In genomic region chr17:8889458-8890210, GRCh38 we compare ENCODE assay signal across 21 cellular contexts. TPM values are rescaled to one million over a fixed set of nuclear protein-coding genes. Genes with fewer than 3 reads are reported as not detected.
DNase-seq lines count a peak whose midpoint lies in the region; ATAC-seq and TF ChIP-seq lines count a peak whose summit lies in the region.
"Had no signal": no experiment of that assay in that cellular context is flagged by ENCODE, and none has a peak within 500 bp of the region (broad histone marks: within the 10 kb centered on the region; RNA-seq: fewer than 3 reads in every experiment).

No MANE protein-coding gene starts in this region.

- peaks cover 2% of the 10 kb centered on the region for H3K79me1 ChIP-seq in neuronal stem cell (ENCODE audit: low read depth, low read length)

- H3K9me3 Mint-ChIP-seq in T-cell: no peaks in the 10 kb centered on the region
- H3K9me3 Mint-ChIP-seq in glutamatergic neuron (ENCODE audit: unreplicated experiment): no peaks in the 10 kb centered on the region
- peaks cover 3% of the 10 kb centered on the region for H3K9me3 Mint-ChIP-seq in activated naive CD4-positive, alpha-beta T cell treated with anti-CD3 and anti-CD28 coated beads, Interleukin-2, amount 10 ng/mL, durations not matched to agents 7 days and 5 days
- H3K9me3 Mint-ChIP-seq: CD4-positive, alpha-beta T cell had no signal

- H2AK5ac ChIP-seq in neuronal stem cell (ENCODE audit: low read depth, low read length): peak overlapping the region; percentile 81

- H3K23ac ChIP-seq in neuronal stem cell (ENCODE audit: low read depth, low read length, poor library complexity): no peak overlapping the region

- H3K27ac ChIP-seq in neuronal stem cell (replicated peaks; ENCODE audit: low read length): no peak overlapping the region
- H3K27ac ChIP-seq: Peyer's patch had no signal

- H3K27me3 ChIP-seq in H7 (ENCODE audit: control insufficient read depth, insufficient read depth, low read length): no peaks in the 10 kb centered on the region; the same call in 1 of the 2 replicates
- H3K27me3 ChIP-seq in neuronal stem cell (ENCODE audit: control insufficient read depth in 3 of 3, insufficient read depth in 3 of 3, low read depth in 1 of 3, low read length in 3 of 3): peaks cover 0 to 7% (median 3%) of the 10 kb centered on the region in 3 experiments
- H3K27me3 ChIP-seq: Peyer's patch had no signal

- H3K4me3 ChIP-seq in H7 (ENCODE audit: insufficient read depth, low read depth, low read length) (no peak overlapping the region), neuronal stem cell (ENCODE audit: low read length in 2 of 2) (no peak overlapping the region)
- H3K4me3 ChIP-seq: Peyer's patch had no signal

- H3K36me3 Mint-ChIP-seq in T-cell (peaks cover 43% of the 10 kb centered on the region), glutamatergic neuron (ENCODE audit: unreplicated experiment) (no peaks in the 10 kb centered on the region)
- peaks cover 50% of the 10 kb centered on the region for H3K36me3 Mint-ChIP-seq in activated naive CD4-positive, alpha-beta T cell treated with anti-CD3 and anti-CD28 coated beads, Interleukin-2, amount 10 ng/mL, durations not matched to agents 7 days and 5 days

- peak overlapping the region; percentile 23 to 31 for H3K27ac Mint-ChIP-seq in T-cell
- no peak overlapping the region for H3K27ac Mint-ChIP-seq in glutamatergic neuron (ENCODE audit: unreplicated experiment)
- H3K27ac Mint-ChIP-seq in activated naive CD4-positive, alpha-beta T cell treated with anti-CD3 and anti-CD28 coated beads, Interleukin-2, amount 10 ng/mL, durations not matched to agents 7 days and 5 days: no peak overlapping the region
- H3K27ac Mint-ChIP-seq: CD4-positive, alpha-beta T cell had no signal

- H2AFZ ChIP-seq in neuronal stem cell (ENCODE audit: low read length): no peak overlapping the region

- no peak overlapping the region for H2BK12ac ChIP-seq in neuronal stem cell (ENCODE audit: low read length)

- H3K4me1 ChIP-seq in neuronal stem cell (ENCODE audit: control insufficient read depth in 2 of 2, insufficient read depth in 1 of 2, low read depth in 1 of 2, low read length in 2 of 2): peaks cover 1 to 15% of the 10 kb centered on the region in 2 donors
- H3K4me1 ChIP-seq: Peyer's patch had no signal

- POLR2A ChIA-PET in T-cell (lab: Charles Lee): no interaction called here

- H3K14ac ChIP-seq in neuronal stem cell (ENCODE audit: low read length): peak overlapping the region; percentile 66

- H2BK15ac ChIP-seq in neuronal stem cell (ENCODE audit: low read length): peak overlapping the region; percentile 44

- CTCF ChIA-PET in T-cell (lab: Charles Lee): interaction anchor here in 1 of 2 donors (0.8 kb wide), 1 partner anchor 11 kb away, joined by 3 read pairs; no protein-coding TSS in a partner anchor
- CTCF ChIA-PET in activated naive CD4-positive, alpha-beta T cell treated with anti-CD3 and anti-CD28 coated beads, Interleukin-2, amount 10 ng/mL, durations not matched to agents 7 days and 5 days (lab: Charles Lee): interaction anchor here (3.0 kb wide), 1 partner anchor 108 kb away, joined by 11 read pairs; no protein-coding TSS in a partner anchor

- ATAC-seq in T-cell (replicated peaks in 1 of 4): no peak

- H3K4me1 Mint-ChIP-seq in T-cell (peaks cover 3 to 10% (median 4%) of the 10 kb centered on the region in 3 donors), glutamatergic neuron (ENCODE audit: low read depth, unreplicated experiment) (no peaks in the 10 kb centered on the region)
- peaks cover 7% of the 10 kb centered on the region for H3K4me1 Mint-ChIP-seq in activated naive CD4-positive, alpha-beta T cell treated with anti-CD3 and anti-CD28 coated beads, Interleukin-2, amount 10 ng/mL, durations not matched to agents 7 days and 5 days

- H3K4me3 Mint-ChIP-seq in T-cell (no peak overlapping the region), glutamatergic neuron (ENCODE audit: unreplicated experiment) (no peak overlapping the region)
- no peak overlapping the region for H3K4me3 Mint-ChIP-seq in activated naive CD4-positive, alpha-beta T cell treated with anti-CD3 and anti-CD28 coated beads, Interleukin-2, amount 10 ng/mL, durations not matched to agents 7 days and 5 days
- H3K4me3 Mint-ChIP-seq: CD4-positive, alpha-beta T cell had no signal

- peak overlapping the region; percentile 57 for H3K18ac ChIP-seq in neuronal stem cell (ENCODE audit: low read length)

- H3K36me3 ChIP-seq in H7 (replicated peaks; ENCODE audit: control insufficient read depth, insufficient read depth, low read length): no peaks in the 10 kb centered on the region
- no peaks in the 10 kb centered on the region for H3K36me3 ChIP-seq in neuronal stem cell (replicated peaks in 1 of 2; ENCODE audit: control insufficient read depth in 2 of 2, insufficient read depth in 2 of 2, low read length in 2 of 2)

- no peaks in the 10 kb centered on the region for H3K27me3 Mint-ChIP-seq in T-cell
- peaks cover 1% of the 10 kb centered on the region for H3K27me3 Mint-ChIP-seq in glutamatergic neuron (ENCODE audit: unreplicated experiment)
- no peaks in the 10 kb centered on the region for H3K27me3 Mint-ChIP-seq in activated naive CD4-positive, alpha-beta T cell treated with anti-CD3 and anti-CD28 coated beads, Interleukin-2, amount 10 ng/mL, durations not matched to agents 7 days and 5 days
- H3K27me3 Mint-ChIP-seq: CD4-positive, alpha-beta T cell had no signal

- no peak overlapping the region for H2BK120ac ChIP-seq in neuronal stem cell (ENCODE audit: low read depth, low read length)

- peak overlapping the region; percentile 37 for H3K9ac ChIP-seq in neuronal stem cell (ENCODE audit: low read depth, low read length, poor library complexity)

- no peak for TF ChIP-seq CTCF in glutamatergic neuron (IDR thresholded peaks at IDR 0.05; ENCODE audit: partially characterized antibody, unreplicated experiment)

- H4K91ac ChIP-seq in neuronal stem cell (ENCODE audit: low read depth, low read length, poor library complexity): no peak overlapping the region

- peak overlapping the region; percentile 77 for H2BK5ac ChIP-seq in neuronal stem cell (ENCODE audit: low read length)

- no CpG with 5 or more reads among the region's 14 CpGs for WGBS in neuronal stem cell (ENCODE audit: extremely low coverage in 2 of 2, insufficient read length in 2 of 2, insufficient replicate concordance in 1 of 2), 2 donors

- H3K9me3 ChIP-seq in neuronal stem cell (replicated peaks in 1 of 2; ENCODE audit: control insufficient read depth in 2 of 2, insufficient read depth in 1 of 2, low read depth in 1 of 2, low read length in 2 of 2): no peaks in the 10 kb centered on the region
- H3K9me3 ChIP-seq: Peyer's patch had no signal

- peak; percentile 10 for DNase-seq in H7
- DNase-seq in T-cell: no peak
- DNase-seq in islet precursor cell: peak; percentile 51
- no peak for DNase-seq in neuronal stem cell (ENCODE audit: low spot score)
- DNase-seq in NCI-H1930 (lab: John Stamatoyannopoulos, UW): no peak
- DNase-seq in glutamatergic neuron: no peak
- no peak for DNase-seq in DMS153 (lab: John Stamatoyannopoulos, UW)
- DNase-seq in activated naive CD4-positive, alpha-beta T cell treated with anti-CD3 and anti-CD28 coated beads, Interleukin-2, amount 10 ng/mL, durations not matched to agents 7 days and 5 days: no peak
- DNase-seq: CD4-positive, alpha-beta T cell; COR-L47; DMS79 treated with DMSO at 0.1 percent for 48 hours; IMR-90; Kasumi-1; NCI-H187; NCI-H226; NCI-H524 treated with DMSO at 0.1 percent for 48 hours; Peyer's patch had no signal

- no peak overlapping the region for H3K4me2 ChIP-seq in neuronal stem cell (ENCODE audit: insufficient read depth, low read length, poor library complexity, severe bottlenecking)

- no peak overlapping the region for H3K4ac ChIP-seq in neuronal stem cell (ENCODE audit: low read length)

- H4K8ac ChIP-seq in neuronal stem cell (ENCODE audit: low read depth, low read length): no peak overlapping the region

RNA-seq across cellular contexts. Expression of gene PIK3R6, which starts 22.2 kb away (rescaled TPM):
- total RNA-seq in H7 (2014; rRNA removed; shearing (Covaris generic)): 0.14 TPM in 1 of 2 replicates, not detected in the other
- total RNA-seq in T-cell: 1 to 10 TPM in 2 of 5 donors, under 1 TPM in 3; 0.53 to 1.4 (median 0.72) TPM
- polyA plus RNA-seq in neuronal stem cell (2013, experiment 1 of 2): not detected
- polyA plus RNA-seq in neuronal stem cell (2013, experiment 2 of 2): not detected
- not detected for total RNA-seq in glutamatergic neuron (ENCODE audit: unreplicated experiment)
- total RNA-seq: H4, IMR-90, MCF 10A, OCI-LY7 had no signal
- polyA plus RNA-seq: BJ, IMR-90 had no signal

Comparison
In these comparisons a context has a peak if more than half of its experiments do, and no peak if none do; other contexts are left out.
1. DNase-seq: peak in H7 (single experiment) and islet precursor cell (single experiment); none in T-cell (0 of 34), neuronal stem cell (single experiment), NCI-H1930 (0 of 2), glutamatergic neuron (single experiment), DMS153 (single experiment) and activated naive CD4-positive, alpha-beta T cell treated with anti-CD3 and anti-CD28 coated beads, Interleukin-2, amount 10 ng/mL, durations not matched to agents 7 days and 5 days (single experiment).
2. H3K27ac Mint-ChIP-seq: peak in T-cell (2 of 2); none in glutamatergic neuron (single experiment) and activated naive CD4-positive, alpha-beta T cell treated with anti-CD3 and anti-CD28 coated beads, Interleukin-2, amount 10 ng/mL, durations not matched to agents 7 days and 5 days (single experiment).